18 cellular contexts compared by ENCODE assay signal in the genomic region with DNA sequence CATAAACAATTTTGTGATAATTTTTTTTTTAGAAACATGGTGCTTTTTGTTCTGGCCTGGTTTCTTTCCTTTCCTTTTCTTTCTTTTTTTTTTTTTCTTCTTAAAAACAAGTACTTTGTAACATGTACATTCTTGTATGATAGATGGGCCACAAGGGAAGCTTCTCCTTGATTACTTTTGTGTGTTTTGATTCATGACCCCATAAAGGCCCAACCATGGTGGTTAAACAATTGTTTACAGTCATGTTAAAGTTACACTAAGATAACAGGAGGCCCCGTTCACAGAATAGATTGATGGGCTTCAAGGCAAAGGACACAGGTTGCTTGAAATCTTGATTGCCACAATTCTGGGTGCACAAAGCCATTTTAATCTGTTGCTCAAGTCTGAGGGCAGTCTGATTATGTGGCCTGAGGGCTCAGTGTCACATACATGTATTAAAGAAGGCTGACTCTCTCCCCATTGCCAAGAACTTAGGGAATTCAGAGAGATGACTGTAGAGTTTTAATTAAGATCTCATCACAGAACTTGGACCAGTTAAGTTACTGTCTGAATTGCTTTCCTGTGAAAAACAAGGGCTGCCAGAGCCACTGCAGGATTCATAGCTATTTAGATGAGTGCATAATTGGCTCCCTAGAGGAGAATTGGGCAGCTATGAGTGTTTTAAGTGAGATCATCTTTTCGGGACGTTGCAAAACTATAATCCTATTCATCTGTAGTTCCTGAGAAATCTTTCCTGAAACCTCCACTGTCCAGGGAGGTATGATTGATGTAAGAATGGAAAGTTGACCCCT.
"Had no signal": no experiment of that assay in that cellular context is flagged by ENCODE, and none has a peak within 500 bp of the region (broad histone marks: within the 10 kb centered on the region; RNA-seq: fewer than 3 reads in every experiment).

No MANE protein-coding gene starts in this region.

- H3K27ac ChIP-seq: body of pancreas, epithelial cell of prostate, heart left ventricle, left lung, right atrium auricular region had no signal

- H3K27me3 Mint-ChIP-seq: activated naive CD4-positive, alpha-beta T cell treated with anti-CD3 and anti-CD28 coated beads, Interleukin-2, amount 50 U/mL, for 24 hours; central memory CD8-positive, alpha-beta T cell; natural killer cell treated with Interleukin-12 subunit alpha and Interleukin-12 subunit beta and Interleukin-15 and Interleukin-18, amount 100 ng/mL, for 72 hours; type B pancreatic cell had no signal

- H3K27me3 ChIP-seq: body of pancreas, heart left ventricle, left lung, right atrium auricular region had no signal

- H3K4me1 ChIP-seq: body of pancreas, heart left ventricle, left lung, right atrium auricular region had no signal

- H3K27ac Mint-ChIP-seq: activated naive CD4-positive, alpha-beta T cell treated with anti-CD3 and anti-CD28 coated beads, Interleukin-2, amount 50 U/mL, for 24 hours; natural killer cell treated with Interleukin-12 subunit alpha and Interleukin-12 subunit beta and Interleukin-15 and Interleukin-18, amount 100 ng/mL, for 72 hours; stimulated activated naive B cell treated with anti-CD40 and anti-IgM and Interleukin-4, amounts not matched to agents 10 μg/mL and 1 μg/mL and 100 μg/mL, for 72 hours; type B pancreatic cell had no signal

- H3K4me3 ChIP-seq: body of pancreas, heart left ventricle, left lung, right atrium auricular region had no signal

- H3K36me3 ChIP-seq: heart left ventricle, left lung, right atrium auricular region had no signal

- H3K9me3 ChIP-seq: body of pancreas, left lung, right atrium auricular region had no signal

- ATAC-seq: body of pancreas; left lung; natural killer cell treated with Interleukin-12 subunit alpha and Interleukin-12 subunit beta and Interleukin-15 and Interleukin-18, amount 100 ng/mL, for 72 hours; stimulated activated naive B cell treated with anti-CD40 and anti-IgM and Interleukin-4, amounts not matched to agents 10 μg/mL and 1 μg/mL and 100 μg/mL, for 72 hours had no signal

- DNase-seq: activated CD4-positive, alpha-beta T cell treated with anti-CD3 and anti-CD28 coated beads, Interleukin-2, amount 50 U/mL, for 4 hours; activated CD4-positive, CD25-positive, alpha-beta regulatory T cell treated with anti-CD3 and anti-CD28 coated beads, Interleukin-2, amount 50 U/mL, for 72 hours; activated T-cell treated with anti-CD3 and anti-CD28 coated beads, Interleukin-2, amount 50 U/mL, for 1 hour; body of pancreas; effector memory CD4-positive, alpha-beta T cell; foreskin melanocyte; heart left ventricle; left lung; mesenchymal stem cell; nucleus accumbens; stimulated activated naive B cell treated with anti-CD40 and anti-IgM and Interleukin-4, amounts not matched to agents 10 μg/mL and 1 μg/mL and 100 μg/mL, for 72 hours; substantia nigra had no signal

- H3K4me3 Mint-ChIP-seq: activated naive CD4-positive, alpha-beta T cell treated with anti-CD3 and anti-CD28 coated beads, Interleukin-2, amount 50 U/mL, for 24 hours; central memory CD8-positive, alpha-beta T cell; natural killer cell treated with Interleukin-12 subunit alpha and Interleukin-12 subunit beta and Interleukin-15 and Interleukin-18, amount 100 ng/mL, for 72 hours; stimulated activated naive B cell treated with anti-CD40 and anti-IgM and Interleukin-4, amounts not matched to agents 10 μg/mL and 1 μg/mL and 100 μg/mL, for 72 hours; type B pancreatic cell had no signal
